In the genomic region with DNA sequence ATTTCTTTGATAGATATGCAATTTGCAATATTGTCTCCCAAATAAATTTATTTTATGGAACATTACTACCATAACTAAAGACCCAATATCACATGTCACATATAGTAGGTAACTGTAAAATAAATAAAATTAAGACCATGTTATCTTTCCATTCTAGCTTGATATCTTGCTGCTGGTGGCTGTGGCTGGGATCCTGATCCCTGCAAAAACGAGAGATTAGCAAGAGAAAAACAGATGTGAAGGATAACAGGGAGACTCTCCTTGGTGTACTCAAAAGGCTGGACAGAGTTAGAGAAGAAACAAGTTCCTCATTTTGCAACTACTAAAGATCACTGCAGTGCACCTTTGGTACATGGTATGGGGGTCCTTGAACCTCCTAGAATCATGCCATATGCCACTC, we compare ENCODE assay signal across 12 cellular contexts.
"Had no signal": no experiment of that assay in that cellular context is flagged by ENCODE, and none has a peak within 500 bp of the region (broad histone marks: within the 10 kb centered on the region; RNA-seq: fewer than 3 reads in every experiment).

No MANE protein-coding gene starts in this region.

- H3K4me3 ChIP-seq: breast epithelium, gastrocnemius medialis, left lung, suprapubic skin, transverse colon, uterus had no signal

- H3K9me3 ChIP-seq: breast epithelium, gastrocnemius medialis, left lung, suprapubic skin, transverse colon, uterus had no signal

- H3K27ac ChIP-seq: breast epithelium, gastrocnemius medialis, left lung, suprapubic skin, transverse colon, uterus had no signal

- H3K4me1 ChIP-seq: uterus had no signal

- DNase-seq: activated CD4-positive, alpha-beta T cell treated with anti-CD3 and anti-CD28 coated beads, Interleukin-2, amount 10 ng/mL, durations not matched to agents 7 days and 5 days; activated CD8-positive, alpha-beta T cell treated with anti-CD3 and anti-CD28 coated beads, Interleukin-2, amount 10 ng/mL, durations not matched to agents 7 days and 5 days; activated naive CD4-positive, alpha-beta T cell treated with anti-CD3 and anti-CD28 coated beads, Interleukin-2, amount 50 U/mL, for 16 hours; activated T-cell treated with anti-CD3 and anti-CD28 coated beads, Interleukin-2, amount 50 U/mL, for 24 hours; cortex of kidney; gastrocnemius medialis; head of caudate nucleus; left lung; transverse colon; uterus had no signal

- H3K27me3 ChIP-seq: breast epithelium, gastrocnemius medialis, left lung, suprapubic skin, transverse colon, uterus had no signal

- H3K36me3 ChIP-seq: breast epithelium, gastrocnemius medialis, left lung, suprapubic skin, transverse colon, uterus had no signal
